In the genomic region with DNA sequence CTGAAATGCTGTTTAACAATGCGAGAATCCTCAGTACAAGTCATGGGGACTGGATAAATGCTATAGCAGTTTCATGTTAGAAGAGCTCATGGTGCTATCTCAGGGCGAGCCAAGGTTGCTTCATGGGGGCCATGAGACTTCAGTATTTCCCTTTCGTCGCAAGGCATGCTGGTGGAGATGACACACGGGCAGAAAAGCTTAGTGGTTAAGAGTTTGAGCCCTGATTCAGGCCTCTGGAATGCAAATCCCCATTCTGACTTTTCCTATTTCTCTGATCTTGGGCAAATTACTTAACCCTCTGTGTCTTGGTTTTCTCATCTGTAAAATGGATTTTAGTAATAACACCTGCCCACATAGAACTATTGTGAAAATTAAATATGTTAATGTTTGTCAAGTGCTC, we compare ENCODE assay signal across 12 cellular contexts. TPM values are rescaled to one million over a fixed set of nuclear protein-coding genes. Genes with fewer than 3 reads are reported as not detected.
DNase-seq lines count a peak whose midpoint lies in the region; ATAC-seq and TF ChIP-seq lines count a peak whose summit lies in the region.
"Had no signal": no experiment of that assay in that cellular context is flagged by ENCODE, and none has a peak within 500 bp of the region (broad histone marks: within the 10 kb centered on the region; RNA-seq: fewer than 3 reads in every experiment).

No MANE protein-coding gene starts in this region.

- no peak; the same call in 2 of the 3 replicates for ATAC-seq in SK-N-SH treated with all-trans-retinoic acid at 6 μM for 48 hours
- ATAC-seq in HG03457 (IDR thresholded peaks at IDR 0.05; ENCODE audit: unreplicated experiment), result no peak
- ATAC-seq in HG03460 (IDR thresholded peaks at IDR 0.05; ENCODE audit: unreplicated experiment), result no peak
- no peak for ATAC-seq in HG03159 (IDR thresholded peaks at IDR 0.05; ENCODE audit: unreplicated experiment)

- no peak overlapping the region for H3K4me3 ChIP-seq in SK-N-SH (ENCODE audit: low read depth in 2 of 2, low read length in 1 of 2)
- H3K4me3 ChIP-seq: right atrium auricular region, thoracic aorta had no signal

- no peaks in the 10 kb centered on the region for H3K79me2 ChIP-seq in SK-N-SH (ENCODE audit: insufficient read depth)

- H3F3A ChIP-seq in SK-N-SH (replicated peaks; ENCODE audit: insufficient read depth), result no peaks in the 10 kb centered on the region

- TF ChIP-seq RAD21 in SK-N-SH (IDR thresholded peaks at IDR 0.05; ENCODE audit: low read length), result no peak

- H3K9me2 ChIP-seq in SK-N-SH, result no peaks in the 10 kb centered on the region; the same call in 1 of the 2 replicates

- TF ChIP-seq EP300 in SK-N-SH (IDR thresholded peaks at IDR 0.05; ENCODE audit: borderline replicate concordance in 1 of 2, low read depth in 1 of 2, low read length in 1 of 2), result no peak

- H2AFZ ChIP-seq in SK-N-SH (ENCODE audit: low read depth), result no peak overlapping the region; the same call in 1 of the 2 replicates

- DNase-seq in SK-N-SH (no peak), SW 1271 (lab: John Stamatoyannopoulos, UW) (peak; percentile 6 to 21), fibroblast of the conjunctiva (ENCODE audit: low read depth) (peak; percentile 18), NCI-H146 (lab: John Stamatoyannopoulos, UW) (no peak)
- DNase-seq: activated CD8-positive, alpha-beta memory T cell treated with anti-CD3 and anti-CD28 coated beads, Interleukin-2, amount 50 U/mL, for 48 hours had no signal

- 4% methylated on average over 5 of the region's 5 CpGs for WGBS in SK-N-SH (ENCODE audit: low lambda C conversion rate)

- H3K27ac ChIP-seq in SK-N-SH (ENCODE audit: low read depth in 2 of 2, low read length in 1 of 2), result no peak overlapping the region
- H3K27ac ChIP-seq: 22Rv1, right atrium auricular region, thoracic aorta had no signal

- POLR2A ChIA-PET in SK-N-SH (lab: Yijun Ruan, JAX), result no interaction called here

- no peak overlapping the region for H3K4me2 ChIP-seq in SK-N-SH

- CTCF ChIA-PET in SK-N-SH (lab: Yijun Ruan, JAX), result no interaction called here

- no peak overlapping the region for H3K9ac ChIP-seq in SK-N-SH

- TF ChIP-seq CTCF in SK-N-SH (IDR thresholded peaks at IDR 0.05), result no peak

- no peaks in the 10 kb centered on the region for H3K36me3 ChIP-seq in SK-N-SH (replicated peaks in 1 of 2; ENCODE audit: control insufficient read depth in 1 of 2, insufficient read depth in 2 of 2, low read length in 1 of 2)
- H3K36me3 ChIP-seq: right atrium auricular region, thoracic aorta had no signal

- no peaks in the 10 kb centered on the region for H4K20me1 ChIP-seq in SK-N-SH (ENCODE audit: insufficient read depth)

- H3K4me1 ChIP-seq in SK-N-SH (ENCODE audit: control insufficient read depth in 1 of 2, insufficient read depth in 2 of 2, low read depth in 1 of 2, low read length in 1 of 2), result no peaks in the 10 kb centered on the region
- H3K4me1 ChIP-seq: right atrium auricular region had no signal

- no peaks in the 10 kb centered on the region for H3K9me3 ChIP-seq in SK-N-SH
- H3K9me3 ChIP-seq: right atrium auricular region, thoracic aorta had no signal

- no peaks in the 10 kb centered on the region for H3K27me3 ChIP-seq in SK-N-SH (ENCODE audit: insufficient read depth)
- H3K27me3 ChIP-seq: right atrium auricular region had no signal

TF ChIP-seq in SK-N-SH, 30 proteins besides CTCF, POLR2A, EP300 and RAD21 (continues in another document):
- TF ChIP-seq RXRA (IDR thresholded peaks at IDR 0.05; ENCODE audit: borderline replicate concordance, low read depth) (no peak), FOXM1 (IDR thresholded peaks at IDR 0.05; ENCODE audit: low read depth) (no peak), JUND (IDR thresholded peaks at IDR 0.05) (peak; percentile 29; the same call in 1 of the 2 replicates), MXI1 (IDR thresholded peaks at IDR 0.05; ENCODE audit: low read depth, low read length) (no peak)
- TF ChIP-seq, protein P1, sequence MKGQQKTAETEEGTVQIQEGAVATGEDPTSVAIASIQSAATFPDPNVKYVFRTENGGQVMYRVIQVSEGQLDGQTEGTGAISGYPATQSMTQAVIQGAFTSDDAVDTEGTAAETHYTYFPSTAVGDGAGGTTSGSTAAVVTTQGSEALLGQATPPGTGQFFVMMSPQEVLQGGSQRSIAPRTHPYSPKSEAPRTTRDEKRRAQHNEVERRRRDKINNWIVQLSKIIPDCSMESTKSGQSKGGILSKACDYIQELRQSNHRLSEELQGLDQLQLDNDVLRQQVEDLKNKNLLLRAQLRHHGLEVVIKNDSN (IDR thresholded peaks at IDR 0.05; ENCODE audit: borderline replicate concordance, low read depth), result no peak
- TF ChIP-seq, protein P2, sequence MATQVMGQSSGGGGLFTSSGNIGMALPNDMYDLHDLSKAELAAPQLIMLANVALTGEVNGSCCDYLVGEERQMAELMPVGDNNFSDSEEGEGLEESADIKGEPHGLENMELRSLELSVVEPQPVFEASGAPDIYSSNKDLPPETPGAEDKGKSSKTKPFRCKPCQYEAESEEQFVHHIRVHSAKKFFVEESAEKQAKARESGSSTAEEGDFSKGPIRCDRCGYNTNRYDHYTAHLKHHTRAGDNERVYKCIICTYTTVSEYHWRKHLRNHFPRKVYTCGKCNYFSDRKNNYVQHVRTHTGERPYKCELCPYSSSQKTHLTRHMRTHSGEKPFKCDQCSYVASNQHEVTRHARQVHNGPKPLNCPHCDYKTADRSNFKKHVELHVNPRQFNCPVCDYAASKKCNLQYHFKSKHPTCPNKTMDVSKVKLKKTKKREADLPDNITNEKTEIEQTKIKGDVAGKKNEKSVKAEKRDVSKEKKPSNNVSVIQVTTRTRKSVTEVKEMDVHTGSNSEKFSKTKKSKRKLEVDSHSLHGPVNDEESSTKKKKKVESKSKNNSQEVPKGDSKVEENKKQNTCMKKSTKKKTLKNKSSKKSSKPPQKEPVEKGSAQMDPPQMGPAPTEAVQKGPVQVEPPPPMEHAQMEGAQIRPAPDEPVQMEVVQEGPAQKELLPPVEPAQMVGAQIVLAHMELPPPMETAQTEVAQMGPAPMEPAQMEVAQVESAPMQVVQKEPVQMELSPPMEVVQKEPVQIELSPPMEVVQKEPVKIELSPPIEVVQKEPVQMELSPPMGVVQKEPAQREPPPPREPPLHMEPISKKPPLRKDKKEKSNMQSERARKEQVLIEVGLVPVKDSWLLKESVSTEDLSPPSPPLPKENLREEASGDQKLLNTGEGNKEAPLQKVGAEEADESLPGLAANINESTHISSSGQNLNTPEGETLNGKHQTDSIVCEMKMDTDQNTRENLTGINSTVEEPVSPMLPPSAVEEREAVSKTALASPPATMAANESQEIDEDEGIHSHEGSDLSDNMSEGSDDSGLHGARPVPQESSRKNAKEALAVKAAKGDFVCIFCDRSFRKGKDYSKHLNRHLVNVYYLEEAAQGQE (IDR thresholded peaks at IDR 0.05; ENCODE audit: low read depth, low read length), result no peak

TF ChIP-seq in SK-N-SH treated with all-trans-retinoic acid at 6 μM for 48 hours, 23 proteins besides CTCF, POLR2A, EP300 and RAD21 (continues in another document):
- no peak for TF ChIP-seq GLIS3 (CRISPR knock-in tag; IDR thresholded peaks at IDR 0.05)
- no peak for TF ChIP-seq ZNF70 (CRISPR knock-in tag; IDR thresholded peaks at IDR 0.05)
- TF ChIP-seq ESRRG (CRISPR knock-in tag; IDR thresholded peaks at IDR 0.05), result no peak
- TF ChIP-seq ZNF565 (CRISPR knock-in tag; conservative IDR thresholded peaks at IDR 0.05; ENCODE audit: low read depth), result no peak
- TF ChIP-seq BACH2 (CRISPR knock-in tag; IDR thresholded peaks at IDR 0.05; ENCODE audit: borderline replicate concordance), result no peak
- TF ChIP-seq, protein P3, sequence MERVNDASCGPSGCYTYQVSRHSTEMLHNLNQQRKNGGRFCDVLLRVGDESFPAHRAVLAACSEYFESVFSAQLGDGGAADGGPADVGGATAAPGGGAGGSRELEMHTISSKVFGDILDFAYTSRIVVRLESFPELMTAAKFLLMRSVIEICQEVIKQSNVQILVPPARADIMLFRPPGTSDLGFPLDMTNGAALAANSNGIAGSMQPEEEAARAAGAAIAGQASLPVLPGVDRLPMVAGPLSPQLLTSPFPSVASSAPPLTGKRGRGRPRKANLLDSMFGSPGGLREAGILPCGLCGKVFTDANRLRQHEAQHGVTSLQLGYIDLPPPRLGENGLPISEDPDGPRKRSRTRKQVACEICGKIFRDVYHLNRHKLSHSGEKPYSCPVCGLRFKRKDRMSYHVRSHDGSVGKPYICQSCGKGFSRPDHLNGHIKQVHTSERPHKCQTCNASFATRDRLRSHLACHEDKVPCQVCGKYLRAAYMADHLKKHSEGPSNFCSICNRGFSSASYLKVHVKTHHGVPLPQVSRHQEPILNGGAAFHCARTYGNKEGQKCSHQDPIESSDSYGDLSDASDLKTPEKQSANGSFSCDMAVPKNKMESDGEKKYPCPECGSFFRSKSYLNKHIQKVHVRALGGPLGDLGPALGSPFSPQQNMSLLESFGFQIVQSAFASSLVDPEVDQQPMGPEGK (CRISPR knock-in tag; IDR thresholded peaks at IDR 0.05; ENCODE audit: borderline replicate concordance), result no peak
- TF ChIP-seq ZFP30 (CRISPR knock-in tag; IDR thresholded peaks at IDR 0.05), result no peak
- TF ChIP-seq ZNF8 (CRISPR knock-in tag; IDR thresholded peaks at IDR 0.05), result no peak
- no peak for TF ChIP-seq PPARA (CRISPR knock-in tag; IDR thresholded peaks at IDR 0.05; ENCODE audit: borderline replicate concordance)
- TF ChIP-seq RARB (CRISPR knock-in tag; IDR thresholded peaks at IDR 0.05), result no peak

RNA-seq across cellular contexts. Expression of a gene that starts 57.4 kb away (rescaled TPM):
- 0.73 and 0.90 TPM in 2 replicates for polyA plus RNA-seq in SK-N-SH (2012; rRNA removed)
- polyA plus RNA-seq in SK-N-SH (2012; cell fraction: cytosol; rRNA removed), result 0.62 and 0.76 TPM in 2 replicates
- 1.3 and 1.8 TPM in 2 replicates for polyA plus RNA-seq in SK-N-SH (2012; cell fraction: nucleus; rRNA removed)

Comparison
In these comparisons a context has a peak if more than half of its experiments do, and no peak if none do; other contexts are left out.
1. DNase-seq: peak in SW 1271 (2 of 2) and fibroblast of the conjunctiva (single experiment); none in SK-N-SH (single experiment) and NCI-H146 (single experiment).